In the genomic region with DNA sequence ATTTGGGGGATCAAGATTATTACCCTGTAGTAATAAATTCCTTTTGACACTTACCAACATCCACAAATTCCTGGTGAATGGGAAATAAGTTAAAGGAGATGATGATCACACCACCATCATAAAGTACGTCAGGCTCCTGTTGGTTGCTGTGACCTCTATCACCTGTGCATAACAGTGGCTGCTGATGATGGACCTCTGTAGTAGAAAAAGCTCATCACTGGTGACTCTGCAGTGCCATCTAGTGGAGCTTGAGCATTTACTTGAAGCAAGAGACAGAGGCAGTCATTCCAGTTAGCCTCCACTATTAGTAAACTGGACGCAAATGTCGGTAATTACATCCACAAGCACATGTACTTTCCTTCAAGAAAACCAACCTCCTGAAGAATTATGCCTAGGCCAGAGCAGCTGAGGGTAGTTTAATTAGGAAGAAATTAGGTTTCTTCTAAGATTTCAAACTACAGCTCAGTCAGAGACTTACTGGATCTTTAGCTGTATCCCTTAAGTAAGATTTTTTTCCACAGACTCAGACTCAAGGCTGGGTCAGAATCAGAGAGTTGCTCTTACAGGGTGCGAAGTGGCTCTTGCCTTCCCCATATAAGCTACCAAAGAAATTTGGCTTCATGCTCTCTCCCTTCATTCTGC, we compare ENCODE assay signal across 9 cellular contexts. TPM values are rescaled to one million over a fixed set of nuclear protein-coding genes. Genes with fewer than 3 reads are reported as not detected.
DNase-seq lines count a peak whose midpoint lies in the region; ATAC-seq, FAIRE-seq and TF ChIP-seq lines count a peak whose summit lies in the region.
"Had no signal": no experiment of that assay in that cellular context is flagged by ENCODE, and none has a peak within 500 bp of the region (broad histone marks: within the 10 kb centered on the region; RNA-seq: fewer than 3 reads in every experiment).

No MANE protein-coding gene starts in this region.

- H3K9me3 ChIP-seq in SJSA1 (replicated peaks) = no peaks in the 10 kb centered on the region
- no peaks in the 10 kb centered on the region for H3K9me3 ChIP-seq in cardiac muscle cell (ENCODE audit: low read depth)

- H3K27ac ChIP-seq in SJSA1 (no peak overlapping the region), cardiac muscle cell (peak overlapping the region; percentile 64)

- FAIRE-seq in H54 (lab: Jason Lieb, UNC) = peak; percentile 96
- FAIRE-seq: endometrium had no signal

- peak; percentile 77 for DNase-seq in Daoy (ENCODE audit: low read depth)
- peak; percentile 61 for DNase-seq in H54 (ENCODE audit: insufficient read length, low spot score)
- DNase-seq in NAMALWA (ENCODE audit: low spot score) = peak; percentile 94
- peak; percentile 74 to 83 for DNase-seq in SJSA1 (ENCODE audit: low read depth in 1 of 2, low spot score in 2 of 2)
- peak; percentile 57 for DNase-seq in activated naive CD8-positive, alpha-beta T cell treated with anti-CD3 and anti-CD28 coated beads for 36 hours
- peak; percentile 87 to 94 for DNase-seq in cardiac muscle cell (ENCODE audit: low read depth in 1 of 2, low spot score in 1 of 2)
- DNase-seq in putamen (ENCODE audit: low spot score) = peak; percentile 82

- H3K36me3 Mint-ChIP-seq in activated naive CD8-positive, alpha-beta T cell treated with anti-CD3 and anti-CD28 coated beads for 36 hours = no peaks in the 10 kb centered on the region

- no peaks in the 10 kb centered on the region for H3K27me3 ChIP-seq in SJSA1 (replicated peaks)
- no peaks in the 10 kb centered on the region for H3K27me3 ChIP-seq in cardiac muscle cell

- no peak overlapping the region for H3K4me3 Mint-ChIP-seq in activated naive CD8-positive, alpha-beta T cell treated with anti-CD3 and anti-CD28 coated beads for 36 hours

- no peaks in the 10 kb centered on the region for H3K9me3 Mint-ChIP-seq in activated naive CD8-positive, alpha-beta T cell treated with anti-CD3 and anti-CD28 coated beads for 36 hours

- H3K4me1 Mint-ChIP-seq in activated naive CD8-positive, alpha-beta T cell treated with anti-CD3 and anti-CD28 coated beads for 36 hours = peaks cover 2% of the 10 kb centered on the region

- H3K36me3 ChIP-seq in SJSA1 = peaks cover 8% of the 10 kb centered on the region
- peaks cover 54% of the 10 kb centered on the region for H3K36me3 ChIP-seq in cardiac muscle cell

- no peak for TF ChIP-seq POLR2A in H54 (IDR thresholded peaks at IDR 0.05; ENCODE audit: low read depth, low read length)

- peak; percentile 80 for TF ChIP-seq CTCF in cardiac muscle cell (IDR thresholded peaks at IDR 0.05; ENCODE audit: low read depth, low read length)

- H3K27me3 Mint-ChIP-seq in activated naive CD8-positive, alpha-beta T cell treated with anti-CD3 and anti-CD28 coated beads for 36 hours = no peaks in the 10 kb centered on the region

- no peak for ATAC-seq in GM18858 (IDR thresholded peaks at IDR 0.05; ENCODE audit: unreplicated experiment)

- H3K27ac Mint-ChIP-seq in activated naive CD8-positive, alpha-beta T cell treated with anti-CD3 and anti-CD28 coated beads for 36 hours = no peak overlapping the region

- H3K4me3 ChIP-seq in SJSA1 (no peak overlapping the region), cardiac muscle cell (no peak overlapping the region)

- H3K4me1 ChIP-seq in SJSA1 (replicated peaks) (peaks cover 5% of the 10 kb centered on the region), cardiac muscle cell (ENCODE audit: low read depth) (peaks cover 15% of the 10 kb centered on the region)

RNA-seq across cellular contexts. Expression of gene CYB561, which starts 39.3 kb away (rescaled TPM):
- total RNA-seq in Daoy (2014; rRNA removed; shearing (Covaris generic)) = 16.7 and 21.1 TPM in 2 replicates
- 8.6 and 13.4 TPM in 2 replicates for total RNA-seq in SJSA1 (2014; rRNA removed; shearing (Covaris generic))
- total RNA-seq in activated naive CD8-positive, alpha-beta T cell treated with anti-CD3 and anti-CD28 coated beads for 36 hours = 1 to 10 TPM; 1.1 to 2.2 TPM
- total RNA-seq in cardiac muscle cell = 7.4 and 11.3 TPM in 2 replicates
- 7.4 and 21.5 TPM in 2 replicates for polyA plus RNA-seq in cardiac muscle cell
